Comparison of ENCODE assay signal across 1 cellular context in genomic region chr4:9153571-9154157, GRCh38.
TF ChIP-seq lines count a peak whose summit lies in the region.

No MANE protein-coding gene starts in this region.

TF ChIP-seq in HepG2, 621 proteins besides CTCF, POLR2A, EP300 and RAD21 (continues in another document):
- TF ChIP-seq HIVEP1 (CRISPR knock-in tag; IDR thresholded peaks at IDR 0.05) (0 out of 2 replicates have a peak, but pooled peaks have one; percentile 8), ARID4A (CRISPR knock-in tag; IDR thresholded peaks at IDR 0.05; ENCODE audit: borderline replicate concordance) (peak; percentile 43; the same call in 1 of the 2 replicates), RBFOX2 (IDR thresholded peaks at IDR 0.05; ENCODE audit: low read depth, low read length) (peak; percentile 49), ZNF687 (CRISPR knock-in tag; IDR thresholded peaks at IDR 0.05) (peak; percentile 69), ZNF558 (CRISPR knock-in tag; IDR thresholded peaks at IDR 0.05; ENCODE audit: borderline replicate concordance) (peak; percentile 64; the same call in 1 of the 2 replicates), ERF (CRISPR knock-in tag; IDR thresholded peaks at IDR 0.05) (0 out of 2 replicates have a peak, but pooled peaks have one; percentile 17), ZNF30 (CRISPR knock-in tag; IDR thresholded peaks at IDR 0.05) (peak; percentile 48; the same call in 1 of the 2 replicates), UBTF (CRISPR knock-in tag; IDR thresholded peaks at IDR 0.05) (peak; percentile 49; the same call in 1 of the 2 replicates), KDM3A (CRISPR knock-in tag; IDR thresholded peaks at IDR 0.05; ENCODE audit: low read depth) (0 out of 2 replicates have a peak, but pooled peaks have one; percentile 8), ZNF142 (CRISPR knock-in tag; IDR thresholded peaks at IDR 0.05) (0 out of 2 replicates have a peak, but pooled peaks have one; percentile 12), KIAA2018 (CRISPR knock-in tag; IDR thresholded peaks at IDR 0.05; ENCODE audit: borderline replicate concordance) (0 out of 2 replicates have a peak, but pooled peaks have one; percentile 67), PHF20 (CRISPR knock-in tag; IDR thresholded peaks at IDR 0.05) (peak; percentile 33; the same call in 1 of the 2 replicates), GABPB1 (CRISPR knock-in tag; IDR thresholded peaks at IDR 0.05) (peak; percentile 2), CENPT (CRISPR knock-in tag; IDR thresholded peaks at IDR 0.05; ENCODE audit: low read depth) (0 out of 2 replicates have a peak, but pooled peaks have one; percentile 55), TARDBP (CRISPR knock-in tag; IDR thresholded peaks at IDR 0.05) (peak; percentile 10; the same call in 1 of the 2 replicates), BORCS8-MEF2B (CRISPR knock-in tag; IDR thresholded peaks at IDR 0.05) (0 out of 2 replicates have a peak, but pooled peaks have one; percentile 58), AGO2 (optimal IDR thresholded peaks at IDR 0.05; ENCODE audit: low read depth, low read length) (peak; percentile 39), ZNF264 (CRISPR knock-in tag; IDR thresholded peaks at IDR 0.05) (peak; percentile 72; the same call in 1 of the 2 replicates), SALL1 (CRISPR knock-in tag; IDR thresholded peaks at IDR 0.05) (peak; percentile 11; the same call in 1 of the 2 replicates), ZNF547 (CRISPR knock-in tag; IDR thresholded peaks at IDR 0.05) (0 out of 2 replicates have a peak, but pooled peaks have one; percentile 4), ZNF800 (CRISPR knock-in tag; IDR thresholded peaks at IDR 0.05) (0 out of 2 replicates have a peak, but pooled peaks have one; percentile 10)
